Comparison of ENCODE assay signal across 2 cellular contexts in the genomic region with DNA sequence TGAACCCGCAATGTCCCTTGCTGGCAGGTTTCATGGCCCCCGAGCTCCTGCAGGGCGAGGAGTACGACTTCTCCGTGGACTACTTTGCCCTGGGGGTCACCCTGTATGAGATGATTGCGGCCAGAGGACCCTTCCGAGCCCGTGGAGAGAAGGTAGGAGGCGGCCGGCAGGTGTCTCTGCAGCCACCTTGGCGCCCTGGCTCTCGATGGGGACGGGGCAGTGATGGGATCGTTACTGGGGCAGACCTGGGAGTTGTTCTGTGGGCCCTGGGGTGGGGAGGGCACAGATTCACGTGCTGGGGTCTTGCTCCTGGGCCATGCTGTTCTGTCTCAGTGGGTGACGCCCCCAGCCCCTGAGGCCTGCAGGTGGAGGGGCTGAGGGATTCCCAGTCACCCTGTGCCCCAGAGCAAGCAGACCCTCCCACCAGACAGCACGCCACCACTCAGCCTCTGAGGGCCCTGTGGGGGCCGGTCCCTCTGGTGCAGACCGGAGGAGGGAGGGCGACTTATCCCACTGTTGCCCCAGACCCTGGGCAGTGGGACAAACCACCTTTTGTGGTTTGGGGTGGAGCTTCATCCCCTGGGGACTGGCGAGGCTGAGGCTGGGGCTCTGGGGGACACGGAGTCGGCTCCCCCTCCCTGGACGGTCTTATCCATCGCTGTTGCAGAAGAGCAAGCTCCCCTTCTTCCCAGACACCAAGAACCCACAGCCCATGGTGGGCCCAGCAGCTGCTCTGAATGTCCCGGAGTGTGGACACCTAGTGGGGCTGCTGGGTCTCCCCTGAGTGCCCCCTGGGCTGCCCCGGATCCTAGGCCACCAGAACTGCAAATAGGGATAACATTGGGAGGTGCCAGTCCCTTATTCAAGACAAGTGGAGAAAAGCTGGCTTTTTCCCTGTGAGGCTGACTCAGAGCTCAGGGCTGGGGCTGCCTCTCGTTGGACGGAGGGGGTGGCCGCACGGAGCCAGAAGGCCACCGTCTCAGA.
TF ChIP-seq lines count a peak whose summit lies in the region.

No MANE protein-coding gene starts in this region.

TF ChIP-seq in A549, 52 proteins besides CTCF, POLR2A, EP300 and RAD21:
- TF ChIP-seq SREBF2 (IDR thresholded peaks at IDR 0.05) (no peak), CHD2 (IDR thresholded peaks at IDR 0.05; ENCODE audit: low read length, partially characterized antibody) (no peak), KDM1A (IDR thresholded peaks at IDR 0.05; ENCODE audit: low read depth) (no peak), MAZ (IDR thresholded peaks at IDR 0.05; ENCODE audit: borderline replicate concordance, low read depth, low read length) (no peak)

TF ChIP-seq in HepG2, 621 proteins besides CTCF, POLR2A, EP300 and RAD21:
- TF ChIP-seq ERF (CRISPR knock-in tag; IDR thresholded peaks at IDR 0.05) = no peak
- no peak for TF ChIP-seq ZNF317 (CRISPR knock-in tag; IDR thresholded peaks at IDR 0.05)
- TF ChIP-seq SRSF1 (optimal IDR thresholded peaks at IDR 0.05; ENCODE audit: low read depth, low read length) = no peak
- peak; percentile 36 for TF ChIP-seq STAG1 (CRISPR knock-in tag; IDR thresholded peaks at IDR 0.05)
- TF ChIP-seq ZNF121 (CRISPR knock-in tag; IDR thresholded peaks at IDR 0.05) = peak; percentile 22; the same call in 1 of the 2 replicates
